1 cellular context compared by ENCODE assay signal in genomic region chr15:98565566-98565965, GRCh38.
TF ChIP-seq lines count a peak whose summit lies in the region.

No MANE protein-coding gene starts in this region.

TF ChIP-seq in GM23338, 12 proteins besides CTCF, POLR2A, EP300 and RAD21 (continued from another document):
- TF ChIP-seq ZNF462 (CRISPR knock-in tag; IDR thresholded peaks at IDR 0.05) = no peak
- no peak for TF ChIP-seq REST (IDR thresholded peaks at IDR 0.05; ENCODE audit: unreplicated experiment)
- no peak for TF ChIP-seq STAT1 (IDR thresholded peaks at IDR 0.05; ENCODE audit: unreplicated experiment)
- TF ChIP-seq CREB1 (CRISPR knock-in tag; IDR thresholded peaks at IDR 0.05; ENCODE audit: low read depth) = no peak
- TF ChIP-seq ETS1 (IDR thresholded peaks at IDR 0.05) = no peak
- TF ChIP-seq POLR2AphosphoS5 (IDR thresholded peaks at IDR 0.05; ENCODE audit: low read depth) = no peak
- no peak for TF ChIP-seq EZH2phosphoT487 (IDR thresholded peaks at IDR 0.05; ENCODE audit: unreplicated experiment)
- TF ChIP-seq EZH2 (IDR thresholded peaks at IDR 0.05; ENCODE audit: low read depth, unreplicated experiment) = no peak
- TF ChIP-seq ZNF114 (CRISPR knock-in tag; IDR thresholded peaks at IDR 0.05) = no peak
- no peak for TF ChIP-seq ZNF331 (CRISPR knock-in tag; IDR thresholded peaks at IDR 0.05; ENCODE audit: low read depth)
